In the genomic region with DNA sequence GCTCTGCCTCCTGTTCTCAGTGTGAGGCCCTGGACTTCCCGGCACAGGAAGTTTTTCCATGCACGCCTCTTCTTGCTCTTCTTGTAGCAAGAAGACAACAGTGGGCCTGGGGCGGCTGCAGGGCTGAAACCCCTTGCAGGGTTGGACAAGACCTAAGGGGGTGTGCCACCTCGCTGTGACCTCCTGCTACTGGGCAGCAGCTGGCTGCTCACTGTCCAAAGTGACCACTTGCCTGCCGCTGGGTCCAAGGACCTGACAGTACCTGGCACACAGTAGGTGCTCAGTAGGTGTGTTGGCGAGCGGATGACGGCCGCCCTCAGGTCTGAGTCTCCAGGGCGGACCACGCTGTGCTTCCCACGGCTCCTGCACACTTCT, we compare ENCODE assay signal across 19 cellular contexts.
DNase-seq lines count a peak whose midpoint lies in the region; ATAC-seq and TF ChIP-seq lines count a peak whose summit lies in the region.
"Had no signal": no experiment of that assay in that cellular context is flagged by ENCODE, and none has a peak within 500 bp of the region (broad histone marks: within the 10 kb centered on the region; RNA-seq: fewer than 3 reads in every experiment).

No MANE protein-coding gene starts in this region.

- H3K4me3 ChIP-seq in SK-N-SH (ENCODE audit: low read depth in 2 of 2, low read length in 1 of 2) (no peak overlapping the region), right atrium auricular region (no peak overlapping the region), osteoblast (ENCODE audit: insufficient read depth, low read length) (no peak overlapping the region), sigmoid colon (no peak overlapping the region), MG63 (no peak overlapping the region), esophagus muscularis mucosa (no peak overlapping the region)

- H3K4me1 ChIP-seq in SK-N-SH (ENCODE audit: control insufficient read depth in 1 of 2, insufficient read depth in 2 of 2, low read depth in 1 of 2, low read length in 1 of 2) (no peaks in the 10 kb centered on the region; a peak in 1 of 4 replicates), right atrium auricular region (peaks cover 0 to 14% of the 10 kb centered on the region in 2 donors), osteoblast (ENCODE audit: insufficient read depth, low read length) (no peaks in the 10 kb centered on the region), sigmoid colon (peaks cover 0 to 22% (median 8%) of the 10 kb centered on the region in 4 donors), esophagus muscularis mucosa (peaks cover 0 to 9% (median 0%) of the 10 kb centered on the region in 4 donors)
- H3K4me1 ChIP-seq: Caco-2 had no signal

- no peak for TF ChIP-seq POLR2A in sigmoid colon (IDR thresholded peaks at IDR 0.05)
- no peak for TF ChIP-seq POLR2A in esophagus muscularis mucosa (IDR thresholded peaks at IDR 0.05; ENCODE audit: low read depth)

- TF ChIP-seq RAD21 in SK-N-SH (IDR thresholded peaks at IDR 0.05; ENCODE audit: low read length) = no peak

- peak overlapping the region; percentile 53; the same call in 1 of the 2 replicates for H2AFZ ChIP-seq in SK-N-SH (ENCODE audit: low read depth)
- no peak overlapping the region for H2AFZ ChIP-seq in osteoblast (ENCODE audit: low read length)

- H3K27me3 ChIP-seq in SK-N-SH (ENCODE audit: insufficient read depth) (peaks cover 9% of the 10 kb centered on the region; the same call in 1 of the 2 replicates), right atrium auricular region (no peaks in the 10 kb centered on the region), osteoblast (ENCODE audit: insufficient read depth, low read length) (no peaks in the 10 kb centered on the region), sigmoid colon (peaks cover 0 to 19% (median 0%) of the 10 kb centered on the region in 3 donors), MG63 (no peaks in the 10 kb centered on the region), esophagus muscularis mucosa (peaks cover 0 to 39% (median 0%) of the 10 kb centered on the region in 4 donors)

- TF ChIP-seq EP300 in SK-N-SH (IDR thresholded peaks at IDR 0.05; ENCODE audit: borderline replicate concordance in 1 of 2, low read depth in 1 of 2, low read length in 1 of 2) (no peak), sigmoid colon (IDR thresholded peaks at IDR 0.05) (no peak), esophagus muscularis mucosa (IDR thresholded peaks at IDR 0.05) (no peak)

- POLR2A ChIA-PET in SK-N-SH (lab: Yijun Ruan, JAX) = no interaction called here

- intact Hi-C loops in Right ventricle myocardium superior (cut with DNase I) (loop anchor here (10.0 kb wide), 1 partner anchor 121 kb away; no protein-coding TSS in a partner anchor), sigmoid colon (cut with DNase I) (no loop called here), esophagus muscularis mucosa (cut with DNase I) (no loop called here)

- H3K9ac ChIP-seq in SK-N-SH = no peak overlapping the region

- no peak for ATAC-seq in SK-N-SH treated with all-trans-retinoic acid at 6 μM for 48 hours
- ATAC-seq in Right ventricle myocardium superior (ENCODE audit: poor library complexity) = no peak
- ATAC-seq: CD8-positive, alpha-beta T cell had no signal

- no peak overlapping the region for H3K4me2 ChIP-seq in SK-N-SH
- H3K4me2 ChIP-seq in osteoblast (ENCODE audit: insufficient read depth, low read length) = no peak overlapping the region

- WGBS in SK-N-SH (ENCODE audit: low lambda C conversion rate) = 56% methylated on average over 6 of the region's 12 CpGs
- 89 to 93% methylated on average over 12 of the region's 12 CpGs for WGBS in sigmoid colon, 2 donors
- 93% methylated on average over 9 of the region's 12 CpGs for WGBS in esophagus muscularis mucosa

- H3K36me3 ChIP-seq in SK-N-SH (replicated peaks in 1 of 2; ENCODE audit: control insufficient read depth in 1 of 2, insufficient read depth in 2 of 2, low read length in 1 of 2) (no peaks in the 10 kb centered on the region), right atrium auricular region (no peaks in the 10 kb centered on the region), osteoblast (ENCODE audit: insufficient read depth, low read length) (no peaks in the 10 kb centered on the region), sigmoid colon (no peaks in the 10 kb centered on the region), MG63 (no peaks in the 10 kb centered on the region), esophagus muscularis mucosa (no peaks in the 10 kb centered on the region)

- H3K79me2 ChIP-seq in SK-N-SH (ENCODE audit: insufficient read depth) = no peaks in the 10 kb centered on the region
- no peaks in the 10 kb centered on the region for H3K79me2 ChIP-seq in osteoblast (ENCODE audit: insufficient read depth, low read length)

- H3K9me2 ChIP-seq in SK-N-SH = no peaks in the 10 kb centered on the region

- DNase-seq in SK-N-SH (no peak), right atrium auricular region (ENCODE audit: low spot score) (no peak), Right ventricle myocardium superior (no peak), osteoblast (ENCODE audit: insufficient read length, low spot score, missing footprints) (peak; percentile 31), sigmoid colon (no peak), MG63 (no peak), esophagus muscularis mucosa (ENCODE audit: extremely low spot score) (no peak)
- DNase-seq: Caco-2; CD8-positive, alpha-beta T cell; KBM-7; NCI-H1105 treated with DMSO at 0.1 percent for 48 hours; NCI-H2029; NCI-H2227 treated with DMSO at 0.1 percent for 48 hours; NCI-H510A; RPMI8226; SIG-M5 had no signal

- H3K27ac ChIP-seq in SK-N-SH (ENCODE audit: low read depth in 2 of 2, low read length in 1 of 2) (no peak overlapping the region), right atrium auricular region (peak overlapping the region; percentile 44 to 63), osteoblast (ENCODE audit: low read depth, low read length) (no peak overlapping the region), sigmoid colon (no peak overlapping the region), esophagus muscularis mucosa (replicated peaks in 1 of 4) (no peak overlapping the region)
- H3K27ac ChIP-seq: 22Rv1, C4-2B had no signal

- TF ChIP-seq CTCF in SK-N-SH (IDR thresholded peaks at IDR 0.05) (no peak), right atrium auricular region (IDR thresholded peaks at IDR 0.05) (no peak), osteoblast (IDR thresholded peaks at IDR 0.05; ENCODE audit: extremely low read depth, low read depth, low read length) (no peak), sigmoid colon (IDR thresholded peaks at IDR 0.05) (no peak), esophagus muscularis mucosa (IDR thresholded peaks at IDR 0.05) (no peak)

- H4K20me1 ChIP-seq in SK-N-SH (ENCODE audit: insufficient read depth) (no peaks in the 10 kb centered on the region), osteoblast (ENCODE audit: insufficient read depth, low read length) (no peaks in the 10 kb centered on the region)

- CTCF ChIA-PET in SK-N-SH (lab: Yijun Ruan, JAX) = interaction anchor here (1.3 kb wide), 1 partner anchor 77 kb away, joined by 3 read pairs; no protein-coding TSS in a partner anchor

- H3K9me3 ChIP-seq in SK-N-SH (no peaks in the 10 kb centered on the region), right atrium auricular region (no peaks in the 10 kb centered on the region), osteoblast (ENCODE audit: low read depth, low read length) (no peaks in the 10 kb centered on the region), sigmoid colon (no peaks in the 10 kb centered on the region), MG63 (no peaks in the 10 kb centered on the region), esophagus muscularis mucosa (no peaks in the 10 kb centered on the region)

- no peaks in the 10 kb centered on the region for H3F3A ChIP-seq in SK-N-SH (replicated peaks; ENCODE audit: insufficient read depth)

TF ChIP-seq in SK-N-SH, 30 proteins besides CTCF, POLR2A, EP300 and RAD21 (continues in another document):
- TF ChIP-seq MXI1 (IDR thresholded peaks at IDR 0.05; ENCODE audit: low read depth, low read length) (no peak), ELF1 (IDR thresholded peaks at IDR 0.05) (no peak), FOXM1 (IDR thresholded peaks at IDR 0.05; ENCODE audit: low read depth) (no peak), GATA2 (CRISPR knock-in tag; IDR thresholded peaks at IDR 0.05) (no peak)
- TF ChIP-seq, protein P1, sequence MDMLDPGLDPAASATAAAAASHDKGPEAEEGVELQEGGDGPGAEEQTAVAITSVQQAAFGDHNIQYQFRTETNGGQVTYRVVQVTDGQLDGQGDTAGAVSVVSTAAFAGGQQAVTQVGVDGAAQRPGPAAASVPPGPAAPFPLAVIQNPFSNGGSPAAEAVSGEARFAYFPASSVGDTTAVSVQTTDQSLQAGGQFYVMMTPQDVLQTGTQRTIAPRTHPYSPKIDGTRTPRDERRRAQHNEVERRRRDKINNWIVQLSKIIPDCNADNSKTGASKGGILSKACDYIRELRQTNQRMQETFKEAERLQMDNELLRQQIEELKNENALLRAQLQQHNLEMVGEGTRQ (IDR thresholded peaks at IDR 0.05; ENCODE audit: borderline replicate concordance, low read depth, low read length) = no peak

TF ChIP-seq in SK-N-SH treated with all-trans-retinoic acid at 6 μM for 48 hours, 23 proteins besides CTCF, POLR2A, EP300 and RAD21 (continues in another document):
- TF ChIP-seq, protein P2, sequence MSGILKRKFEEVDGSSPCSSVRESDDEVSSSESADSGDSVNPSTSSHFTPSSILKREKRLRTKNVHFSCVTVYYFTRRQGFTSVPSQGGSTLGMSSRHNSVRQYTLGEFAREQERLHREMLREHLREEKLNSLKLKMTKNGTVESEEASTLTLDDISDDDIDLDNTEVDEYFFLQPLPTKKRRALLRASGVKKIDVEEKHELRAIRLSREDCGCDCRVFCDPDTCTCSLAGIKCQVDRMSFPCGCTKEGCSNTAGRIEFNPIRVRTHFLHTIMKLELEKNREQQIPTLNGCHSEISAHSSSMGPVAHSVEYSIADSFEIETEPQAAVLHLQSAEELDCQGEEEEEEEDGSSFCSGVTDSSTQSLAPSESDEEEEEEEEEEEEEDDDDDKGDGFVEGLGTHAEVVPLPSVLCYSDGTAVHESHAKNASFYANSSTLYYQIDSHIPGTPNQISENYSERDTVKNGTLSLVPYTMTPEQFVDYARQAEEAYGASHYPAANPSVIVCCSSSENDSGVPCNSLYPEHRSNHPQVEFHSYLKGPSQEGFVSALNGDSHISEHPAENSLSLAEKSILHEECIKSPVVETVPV (CRISPR knock-in tag; IDR thresholded peaks at IDR 0.05) = no peak
- no peak for TF ChIP-seq GLIS3 (CRISPR knock-in tag; IDR thresholded peaks at IDR 0.05)
- TF ChIP-seq, protein P3, sequence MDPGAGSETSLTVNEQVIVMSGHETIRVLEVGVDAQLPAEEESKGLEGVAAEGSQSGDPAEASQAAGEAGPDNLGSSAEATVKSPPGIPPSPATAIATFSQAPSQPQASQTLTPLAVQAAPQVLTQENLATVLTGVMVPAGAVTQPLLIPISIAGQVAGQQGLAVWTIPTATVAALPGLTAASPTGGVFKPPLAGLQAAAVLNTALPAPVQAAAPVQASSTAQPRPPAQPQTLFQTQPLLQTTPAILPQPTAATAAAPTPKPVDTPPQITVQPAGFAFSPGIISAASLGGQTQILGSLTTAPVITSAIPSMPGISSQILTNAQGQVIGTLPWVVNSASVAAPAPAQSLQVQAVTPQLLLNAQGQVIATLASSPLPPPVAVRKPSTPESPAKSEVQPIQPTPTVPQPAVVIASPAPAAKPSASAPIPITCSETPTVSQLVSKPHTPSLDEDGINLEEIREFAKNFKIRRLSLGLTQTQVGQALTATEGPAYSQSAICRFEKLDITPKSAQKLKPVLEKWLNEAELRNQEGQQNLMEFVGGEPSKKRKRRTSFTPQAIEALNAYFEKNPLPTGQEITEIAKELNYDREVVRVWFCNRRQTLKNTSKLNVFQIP (CRISPR knock-in tag; IDR thresholded peaks at IDR 0.05; ENCODE audit: borderline replicate concordance, low read depth) = no peak

Comparison
In these comparisons a context has a peak if more than half of its experiments do, and no peak if none do; other contexts are left out.
1. H3K27ac ChIP-seq: peak in right atrium auricular region (2 of 2); none in SK-N-SH (0 of 2), osteoblast (single experiment), sigmoid colon (0 of 4) and esophagus muscularis mucosa (0 of 4).